Comparison of ENCODE assay signal across 9 cellular contexts in genomic region chr5:90386099-90386710, GRCh38. TPM values are rescaled to one million over a fixed set of nuclear protein-coding genes. Genes with fewer than 3 reads are reported as not detected.
DNase-seq lines count a peak whose midpoint lies in the region; ATAC-seq, FAIRE-seq and TF ChIP-seq lines count a peak whose summit lies in the region.
"Had no signal": no experiment of that assay in that cellular context is flagged by ENCODE, and none has a peak within 500 bp of the region (broad histone marks: within the 10 kb centered on the region; RNA-seq: fewer than 3 reads in every experiment).

No MANE protein-coding gene starts in this region.

- H3K36me3 ChIP-seq in GM12878 (ENCODE audit: control insufficient read depth in 2 of 2, insufficient read depth in 2 of 2, low read length in 1 of 2): no peaks in the 10 kb centered on the region

- no peak overlapping the region for H3K27ac Mint-ChIP-seq in T-helper 2 cell treated with Interferon-gamma antibody and Interleukin-4, amounts not matched to agents 5 μg/mL and 100 μg/mL, for 36 hours

- in situ Hi-C loops in GM12878 (cut with MboI): loop anchor here (10.0 kb wide), 1 partner anchor 111 kb away; no protein-coding TSS in a partner anchor

- no peak overlapping the region for H3K27ac ChIP-seq in GM12878 (ENCODE audit: control insufficient read depth, insufficient read depth)

- H3K4me1 Mint-ChIP-seq in T-helper 2 cell treated with Interferon-gamma antibody and Interleukin-4, amounts not matched to agents 5 μg/mL and 100 μg/mL, for 36 hours (ENCODE audit: low read depth): peaks cover 3% of the 10 kb centered on the region

- no peaks in the 10 kb centered on the region for H3K4me1 ChIP-seq in GM12878 (ENCODE audit: control insufficient read depth, insufficient read depth, low read length)

- peaks cover 8% of the 10 kb centered on the region for H3K27me3 Mint-ChIP-seq in T-helper 2 cell treated with Interferon-gamma antibody and Interleukin-4, amounts not matched to agents 5 μg/mL and 100 μg/mL, for 36 hours (ENCODE audit: low read depth)

- no peak for TF ChIP-seq POLR2A in GM12878 (IDR thresholded peaks at IDR 0.05; ENCODE audit: low read depth, low read length)

- H3K36me3 Mint-ChIP-seq in T-helper 2 cell treated with Interferon-gamma antibody and Interleukin-4, amounts not matched to agents 5 μg/mL and 100 μg/mL, for 36 hours (ENCODE audit: low read depth): no peaks in the 10 kb centered on the region

- RAD21 ChIA-PET in GM12878 (lab: Charles Lee; ENCODE audit: unreplicated experiment): interaction anchor here (0.6 to 2.1 kb wide), 8 partner anchors 8 to 1506 kb away, joined by 3 to 9 read pairs (median 4); no protein-coding TSS in a partner anchor

- ATAC-seq in GM12878: peak; percentile 48; the same call in 1 of the 3 replicates
- ATAC-seq in HG03039 (IDR thresholded peaks at IDR 0.05; ENCODE audit: unreplicated experiment): no peak
- ATAC-seq in GM19463 (IDR thresholded peaks at IDR 0.05; ENCODE audit: unreplicated experiment): no peak
- ATAC-seq in GM19397 (IDR thresholded peaks at IDR 0.05; ENCODE audit: unreplicated experiment): no peak

- intact Hi-C loops in GM12878 (cut with micrococcal nuclease; ENCODE audit: unreplicated experiment): loop anchor here (2.0 to 5.0 kb wide), 2 partner anchors 121 to 204 kb away; no protein-coding TSS in a partner anchor

- TF ChIP-seq RAD21 in GM12878 (IDR thresholded peaks at IDR 0.05; ENCODE audit: insufficient read depth, low read depth, low read length): peak; percentile 72

- FAIRE-seq in GM12878 (lab: Jason Lieb, UNC): peak; percentile 27

- H3K79me2 ChIP-seq in GM12878 (ENCODE audit: control insufficient read depth, insufficient read depth, low read length): no peaks in the 10 kb centered on the region

- no peak overlapping the region for H3K4me3 ChIP-seq in GM12878

- SMC1A ChIA-PET in GM12878 (lab: Charles Lee; ENCODE audit: uncharacterized antibody, unreplicated experiment): interaction anchor here (1.0 to 1.6 kb wide), 16 partner anchors 9 to 1657 kb away, joined by 3 to 7 read pairs (median 3); no protein-coding TSS in a partner anchor

- peak in 2 of 3 experiments; percentile 30; a peak in 3 of 6 replicates for TF ChIP-seq CTCF in GM12878 (IDR thresholded peaks at IDR 0.05 in 2 of 3, conservative IDR thresholded peaks at IDR 0.05 in 1 of 3; ENCODE audit: control insufficient read depth in 2 of 3, extremely low read depth in 1 of 3, insufficient read depth in 1 of 3, low read depth in 3 of 3, low read length in 3 of 3)

- DNase-seq in DMS114 treated with DMSO at 0.1 percent for 48 hours (lab: John Stamatoyannopoulos, UW; ENCODE audit: unreplicated experiment) (peak; percentile 24), LoVo (ENCODE audit: low spot score) (peak; percentile 47), GM12878 (ENCODE audit: low read depth, low spot score) (no peak), myocyte (ENCODE audit: low read depth) (peak; percentile 33)
- DNase-seq in T-helper 2 cell treated with Interferon-gamma antibody and Interleukin-4, amounts not matched to agents 5 μg/mL and 100 μg/mL, for 36 hours (ENCODE audit: low spot score): no peak
- DNase-seq: central memory CD4-positive, alpha-beta T cell had no signal

- no peaks in the 10 kb centered on the region for H4K20me1 ChIP-seq in GM12878 (ENCODE audit: control insufficient read depth, insufficient read depth)

- H3K4me2 ChIP-seq in GM12878 (ENCODE audit: control insufficient read depth, insufficient read depth): no peak overlapping the region

- H3K9me3 ChIP-seq in GM12878 (replicated peaks; ENCODE audit: control insufficient read depth, insufficient read depth, low read length): no peaks in the 10 kb centered on the region; the same call in 2 of the 3 replicates

- BruUV-seq in GM12878 (replicated peaks; lab: Mats Ljungman, UMichigan): no TSS peak

- POLR2A ChIA-PET in GM12878 (lab: Charles Lee): no interaction called here

- H3K9ac ChIP-seq in GM12878 (ENCODE audit: control insufficient read depth, insufficient read depth, low read length): no peak overlapping the region

- TF ChIP-seq EP300 in GM12878 (IDR thresholded peaks at IDR 0.05; ENCODE audit: borderline replicate concordance in 1 of 2, control insufficient read depth in 1 of 2, low read depth in 2 of 2, low read length in 2 of 2): no peak

- H3K9me3 Mint-ChIP-seq in T-helper 2 cell treated with Interferon-gamma antibody and Interleukin-4, amounts not matched to agents 5 μg/mL and 100 μg/mL, for 36 hours: no peaks in the 10 kb centered on the region

- no peak overlapping the region for H2AFZ ChIP-seq in GM12878 (ENCODE audit: control insufficient read depth, low read depth, low read length)

- no peak overlapping the region for H3K4me3 Mint-ChIP-seq in T-helper 2 cell treated with Interferon-gamma antibody and Interleukin-4, amounts not matched to agents 5 μg/mL and 100 μg/mL, for 36 hours

- CTCF ChIA-PET in GM12878 (lab: Yijun Ruan, JAX): interaction anchor here (0.6 to 3.1 kb wide), 21 partner anchors 9 to 1621 kb away, joined by 3 to 24 read pairs (median 4); no protein-coding TSS in a partner anchor

- no peaks in the 10 kb centered on the region for H3K27me3 ChIP-seq in GM12878 (replicated peaks in 1 of 2; ENCODE audit: control insufficient read depth in 2 of 2, insufficient read depth in 2 of 2, low read length in 1 of 2)

- WGBS in GM12878 (ENCODE audit: insufficient coverage, insufficient replicate concordance, low lambda C conversion rate, missing lambda C conversion rate): 100% methylated on average over 1 of the region's 1 CpG

TF ChIP-seq in GM12878, 131 proteins besides CTCF, POLR2A, EP300 and RAD21:
- TF ChIP-seq STAT1 (conservative IDR thresholded peaks at IDR 0.05) (no peak), SMC3 (IDR thresholded peaks at IDR 0.05; ENCODE audit: borderline replicate concordance, low read length) (peak; percentile 63; the same call in 1 of the 2 replicates)

RNA-seq across cellular contexts. Expression of gene CETN3, which starts 23.4 kb away (rescaled TPM):
- 86.0 and 86.6 TPM in 2 replicates for total RNA-seq in GM12878 (2013; cell fraction: nucleolus; rRNA removed)
- total RNA-seq in GM12878 (2014; rRNA removed): 16.8 and 28.8 TPM in 2 replicates
- total RNA-seq in GM12878 (2014; rRNA removed; fragmentation: Illumina TruSeq; extraction: Trizol): 45.5 and 50.1 TPM in 2 replicates
- 22.2 and 29.5 TPM in 2 replicates for total RNA-seq in GM12878 (2021)
- polyA plus RNA-seq in GM12878 (2011; ENCODE audit: low read depth): 16.7 TPM
- 50.9 and 114 TPM in 2 replicates for polyA plus RNA-seq in GM12878 (2011; rRNA removed)
- 3.3 and 4.6 TPM in 2 replicates for polyA plus RNA-seq in GM12878 (2011; cell fraction: cytosol; rRNA removed)
- 11.8 and 18.7 TPM in 2 replicates for polyA plus RNA-seq in GM12878 (2011; cell fraction: nucleus; rRNA removed)
- polyA plus RNA-seq in GM12878 (2012): 31.4 and 44.8 TPM in 2 replicates
- polyA plus RNA-seq in GM12878 (2014; fragmentation: Illumina TruSeq; extraction: Trizol): 54.7 and 58.5 TPM in 2 replicates
- 10 to 100 TPM; 54.6 to 59.1 TPM for polyA plus RNA-seq in GM12878 (2014; fragmentation: Nextera tagmentation; extraction: Ambion mirVana)
- 30.6 and 48.8 TPM in 2 replicates for polyA plus RNA-seq in GM12878 (2014; rRNA removed)
- 10 to 100 TPM; 52.6 to 57.7 TPM for polyA plus RNA-seq in GM12878 (2016; fragmentation: Nextera tagmentation; extraction: Ambion mirVana)
- polyA minus RNA-seq in GM12878 (2011; rRNA and poly(A)+ RNA removed): 2.2 and 2.5 TPM in 2 replicates
- 2.4 and 6.1 TPM in 2 replicates for polyA minus RNA-seq in GM12878 (2011; cell fraction: cytosol; rRNA and poly(A)+ RNA removed)
- 7.5 and 7.7 TPM in 2 replicates for polyA minus RNA-seq in GM12878 (2011; cell fraction: nucleus; rRNA and poly(A)+ RNA removed)
- total RNA-seq in myocyte: 4.9 and 14.0 TPM in 2 replicates
- 17.2 TPM for polyA plus RNA-seq in myocyte (2012)

Comparison
In these comparisons a context has a peak if more than half of its experiments do, and no peak if none do; other contexts are left out.
1. DNase-seq: peak in DMS114 treated with DMSO at 0.1 percent for 48 hours (single experiment), LoVo (single experiment) and myocyte (single experiment); none in GM12878 (single experiment) and T-helper 2 cell treated with Interferon-gamma antibody and Interleukin-4, amounts not matched to agents 5 μg/mL and 100 μg/mL, for 36 hours (single experiment).